Comparison of ENCODE assay signal across 8 cellular contexts in genomic region chr4:129641179-129641578, GRCh38.
A peak's percentile ranks its signal among the peaks of the same experiment; 100 is the strongest.
DNase-seq lines count a peak whose midpoint lies in the region; ATAC-seq and TF ChIP-seq lines count a peak whose summit lies in the region.

No MANE protein-coding gene starts in this region.

- H3K4me3 ChIP-seq in foreskin fibroblast (ENCODE audit: low read depth in 1 of 2, low read length in 2 of 2), result no peak overlapping the region

- ATAC-seq in GM18498 (IDR thresholded peaks at IDR 0.05; ENCODE audit: unreplicated experiment) (peak; percentile 76), HG03025 (IDR thresholded peaks at IDR 0.05; ENCODE audit: low FRiP score, unreplicated experiment) (peak; percentile 80), GM18907 (IDR thresholded peaks at IDR 0.05; ENCODE audit: unreplicated experiment) (no peak)

- peak; percentile 72 for TF ChIP-seq CTCF in foreskin fibroblast (IDR thresholded peaks at IDR 0.05; ENCODE audit: low read depth, low read length)

- DNase-seq in AG20443 (ENCODE audit: low spot score) (peak; percentile 26), NCI-H526 (lab: John Stamatoyannopoulos, UW) (peak; percentile 47 to 60), foreskin fibroblast (peak; percentile 1 to 28), pons (ENCODE audit: low spot score) (peak; percentile 60)
- DNase-seq in activated CD8-positive, alpha-beta memory T cell treated with anti-CD3 and anti-CD28 coated beads for 48 hours (ENCODE audit: low read depth in 2 of 3, low spot score in 2 of 3), result peak in 2 of 3 experiments; percentile 2 to 10

Comparison
In these comparisons a context has a peak if more than half of its experiments do, and no peak if none do; other contexts are left out.
1. DNase-seq: peak in every context shown above with its lines; median percentile 60 in pons; 54 in NCI-H526; 26 in AG20443; 14 in foreskin fibroblast; 6 in activated CD8-positive, alpha-beta memory T cell treated with anti-CD3 and anti-CD28 coated beads for 48 hours.